In genomic region chr16:67279296-67280089, GRCh38 we compare ENCODE assay signal across 8 cellular contexts. TPM values are rescaled to one million over a fixed set of nuclear protein-coding genes. Genes with fewer than 3 reads are reported as not detected.
DNase-seq lines count a peak whose midpoint lies in the region; ATAC-seq and TF ChIP-seq lines count a peak whose summit lies in the region.

Gene PLEKHG4, plus strand, starts transcription at chr16:67279532. Its CDS starts 513 bp downstream, at chr16:67280045.

- H3K27ac Mint-ChIP-seq in activated naive CD4-positive, alpha-beta T cell treated with anti-CD3 and anti-CD28 coated beads for 36 hours, result peak within 1 kb of the TSS; percentile 86
- H3K27ac Mint-ChIP-seq in glutamatergic neuron (ENCODE audit: unreplicated experiment), result no peak within 1 kb of the TSS
- H3K27ac Mint-ChIP-seq in type B pancreatic cell, result no peak within 1 kb of the TSS

- H3K79me2 ChIP-seq in KMS-11 (ENCODE audit: insufficient read depth, low read depth), result peaks cover 21% of the 10 kb centered on the region

- peak; percentile 10; the same call in 1 of the 2 replicates for TF ChIP-seq CTCF in KMS-11 (conservative IDR thresholded peaks at IDR 0.05; ENCODE audit: low read depth, low read length)
- TF ChIP-seq CTCF in glutamatergic neuron (IDR thresholded peaks at IDR 0.05; ENCODE audit: partially characterized antibody, unreplicated experiment), result peak; percentile 77
- peak; percentile 82 for TF ChIP-seq CTCF in type B pancreatic cell (conservative IDR thresholded peaks at IDR 0.05)

- peak within 1 kb of the TSS; percentile 83 for H3K4me2 ChIP-seq in KMS-11

- CTCF ChIA-PET in activated naive CD4-positive, alpha-beta T cell treated with anti-CD3 and anti-CD28 coated beads for 36 hours (lab: Charles Lee), result interaction anchor here (0.7 to 2.9 kb wide), 17 partner anchors 11 to 139 kb away, joined by 3 to 10 read pairs (median 4); partner anchors contain the start of genes FHOD1, KCTD19 and LRRC36

- no peaks in the 10 kb centered on the region for H3K9me3 Mint-ChIP-seq in activated naive CD4-positive, alpha-beta T cell treated with anti-CD3 and anti-CD28 coated beads for 36 hours
- peaks cover 10% of the 10 kb centered on the region for H3K9me3 Mint-ChIP-seq in glutamatergic neuron (ENCODE audit: unreplicated experiment)
- no peaks in the 10 kb centered on the region for H3K9me3 Mint-ChIP-seq in type B pancreatic cell

- no peaks in the 10 kb centered on the region for H4K20me1 ChIP-seq in KMS-11 (ENCODE audit: insufficient read depth)

- ATAC-seq in GM21515 (IDR thresholded peaks at IDR 0.05; ENCODE audit: unreplicated experiment), result peak; percentile 69

- intact Hi-C loops in activated naive CD4-positive, alpha-beta T cell treated with anti-CD3 and anti-CD28 coated beads for 36 hours (cut with micrococcal nuclease), result loop anchor here (1.0 to 2.0 kb wide), 7 partner anchors 32 to 325 kb away; partner anchors contain the start of genes TMEM208 and ZDHHC1
- intact Hi-C loops in posterior cingulate gyrus (cut with DNase I), result loop anchor here (10.0 kb wide), 1 partner anchor 185 kb away; no protein-coding TSS in a partner anchor

- H3K27me3 Mint-ChIP-seq in activated naive CD4-positive, alpha-beta T cell treated with anti-CD3 and anti-CD28 coated beads for 36 hours (ENCODE audit: low read depth), result no peaks in the 10 kb centered on the region
- H3K27me3 Mint-ChIP-seq in glutamatergic neuron (ENCODE audit: unreplicated experiment) (peaks cover 7% of the 10 kb centered on the region), type B pancreatic cell (peaks cover 5% of the 10 kb centered on the region)

- peak within 1 kb of the TSS; percentile 43 for H3K27ac ChIP-seq in KMS-11

- peak; percentile 23 for DNase-seq in DMS 273 treated with DMSO at 0.1 percent for 48 hours (lab: John Stamatoyannopoulos, UW)
- peak; percentile 71 for DNase-seq in SK-N-DZ (ENCODE audit: low spot score)
- peak; percentile 85 for DNase-seq in activated naive CD4-positive, alpha-beta T cell treated with anti-CD3 and anti-CD28 coated beads for 36 hours
- DNase-seq in glutamatergic neuron, result peak; percentile 82
- peak in 6 of 10 donors; percentile 12 to 75 (median 48) for DNase-seq in posterior cingulate gyrus
- DNase-seq in type B pancreatic cell (ENCODE audit: extremely low spot score, unreplicated experiment), result peak; percentile 77

- no peaks in the 10 kb centered on the region for H3K27me3 ChIP-seq in KMS-11 (ENCODE audit: insufficient read depth, low read depth)

- peak within 1 kb of the TSS; percentile 54 for H2AFZ ChIP-seq in KMS-11 (ENCODE audit: low read depth)

- H3K4me3 Mint-ChIP-seq in activated naive CD4-positive, alpha-beta T cell treated with anti-CD3 and anti-CD28 coated beads for 36 hours, result peak within 1 kb of the TSS; percentile 79
- H3K4me3 Mint-ChIP-seq in glutamatergic neuron (ENCODE audit: unreplicated experiment), result peak within 1 kb of the TSS; percentile 49
- H3K4me3 Mint-ChIP-seq in type B pancreatic cell, result peak within 1 kb of the TSS; percentile 78

- H3K36me3 ChIP-seq in KMS-11 (ENCODE audit: insufficient read depth), result no peaks in the 10 kb centered on the region

- peaks cover 11% of the 10 kb centered on the region for H3K36me3 Mint-ChIP-seq in activated naive CD4-positive, alpha-beta T cell treated with anti-CD3 and anti-CD28 coated beads for 36 hours (ENCODE audit: low read depth)
- peaks cover 8% of the 10 kb centered on the region for H3K36me3 Mint-ChIP-seq in glutamatergic neuron (ENCODE audit: unreplicated experiment)
- H3K36me3 Mint-ChIP-seq in type B pancreatic cell, result no peaks in the 10 kb centered on the region

- H3K4me1 Mint-ChIP-seq in activated naive CD4-positive, alpha-beta T cell treated with anti-CD3 and anti-CD28 coated beads for 36 hours (ENCODE audit: low read depth), result peaks cover 20% of the 10 kb centered on the region
- H3K4me1 Mint-ChIP-seq in glutamatergic neuron (ENCODE audit: low read depth, unreplicated experiment) (no peaks in the 10 kb centered on the region), type B pancreatic cell (ENCODE audit: unreplicated experiment) (no peaks in the 10 kb centered on the region)

- peaks cover 37% of the 10 kb centered on the region for H3K4me1 ChIP-seq in KMS-11 (ENCODE audit: low read depth, poor library complexity, severe bottlenecking)

- peak within 1 kb of the TSS; percentile 79 for H3K9ac ChIP-seq in KMS-11

- H3K4me3 ChIP-seq in KMS-11 (IDR thresholded peaks at IDR 0.05; ENCODE audit: insufficient read depth, low read depth, low read length), result peak within 1 kb of the TSS; percentile 53

RNA-seq across cellular contexts. Expression of gene PLEKHG4, which starts in this region (rescaled TPM):
- polyA plus RNA-seq in SK-N-DZ (2014; cell fraction: cytosol; rRNA removed), result 40.7 and 45.1 TPM in 2 replicates
- 187 and 192 TPM in 2 replicates for polyA plus RNA-seq in SK-N-DZ (2014; cell fraction: nucleus; rRNA removed)
- total RNA-seq in activated naive CD4-positive, alpha-beta T cell treated with anti-CD3 and anti-CD28 coated beads for 36 hours, result 10 to 100 TPM; 14.3 to 14.4 TPM
- 3.4 TPM for total RNA-seq in glutamatergic neuron (ENCODE audit: unreplicated experiment)
- 2.9 and 3.8 TPM in 2 replicates for total RNA-seq in type B pancreatic cell (ENCODE audit: low replicate concordance)

Comparison
In these comparisons a context has a peak if more than half of its experiments do, and no peak if none do; other contexts are left out.
1. Peak in every context shown above with its lines: DNase-seq, ATAC-seq, H3K4me3 ChIP-seq and H3K27ac ChIP-seq.
2. DNase-seq: peak in every context shown above with its lines; median percentile 85 in activated naive CD4-positive, alpha-beta T cell treated with anti-CD3 and anti-CD28 coated beads for 36 hours; 82 in glutamatergic neuron; 77 in type B pancreatic cell; 71 in SK-N-DZ; 48 in posterior cingulate gyrus; 23 in DMS 273 treated with DMSO at 0.1 percent for 48 hours.
3. CTCF ChIP-seq: peak in every context shown above with its lines; median percentile 82 in type B pancreatic cell; 77 in glutamatergic neuron; 10 in KMS-11.